In genomic region chr3:186930143-186930638, GRCh38 we compare ENCODE assay signal across 1 cellular context.
TF ChIP-seq lines count a peak whose summit lies in the region.

Gene ST6GAL1 (plus strand): TSS chr3:186930526. CDS start chr3:187042704, 112,178 bp downstream.

TF ChIP-seq in GM12878, 131 proteins besides CTCF, POLR2A, EP300 and RAD21 (continued from another document and continues in another):
- TF ChIP-seq CEBPZ (IDR thresholded peaks at IDR 0.05; ENCODE audit: low read depth, low read length): no peak
- TF ChIP-seq, protein P1, sequence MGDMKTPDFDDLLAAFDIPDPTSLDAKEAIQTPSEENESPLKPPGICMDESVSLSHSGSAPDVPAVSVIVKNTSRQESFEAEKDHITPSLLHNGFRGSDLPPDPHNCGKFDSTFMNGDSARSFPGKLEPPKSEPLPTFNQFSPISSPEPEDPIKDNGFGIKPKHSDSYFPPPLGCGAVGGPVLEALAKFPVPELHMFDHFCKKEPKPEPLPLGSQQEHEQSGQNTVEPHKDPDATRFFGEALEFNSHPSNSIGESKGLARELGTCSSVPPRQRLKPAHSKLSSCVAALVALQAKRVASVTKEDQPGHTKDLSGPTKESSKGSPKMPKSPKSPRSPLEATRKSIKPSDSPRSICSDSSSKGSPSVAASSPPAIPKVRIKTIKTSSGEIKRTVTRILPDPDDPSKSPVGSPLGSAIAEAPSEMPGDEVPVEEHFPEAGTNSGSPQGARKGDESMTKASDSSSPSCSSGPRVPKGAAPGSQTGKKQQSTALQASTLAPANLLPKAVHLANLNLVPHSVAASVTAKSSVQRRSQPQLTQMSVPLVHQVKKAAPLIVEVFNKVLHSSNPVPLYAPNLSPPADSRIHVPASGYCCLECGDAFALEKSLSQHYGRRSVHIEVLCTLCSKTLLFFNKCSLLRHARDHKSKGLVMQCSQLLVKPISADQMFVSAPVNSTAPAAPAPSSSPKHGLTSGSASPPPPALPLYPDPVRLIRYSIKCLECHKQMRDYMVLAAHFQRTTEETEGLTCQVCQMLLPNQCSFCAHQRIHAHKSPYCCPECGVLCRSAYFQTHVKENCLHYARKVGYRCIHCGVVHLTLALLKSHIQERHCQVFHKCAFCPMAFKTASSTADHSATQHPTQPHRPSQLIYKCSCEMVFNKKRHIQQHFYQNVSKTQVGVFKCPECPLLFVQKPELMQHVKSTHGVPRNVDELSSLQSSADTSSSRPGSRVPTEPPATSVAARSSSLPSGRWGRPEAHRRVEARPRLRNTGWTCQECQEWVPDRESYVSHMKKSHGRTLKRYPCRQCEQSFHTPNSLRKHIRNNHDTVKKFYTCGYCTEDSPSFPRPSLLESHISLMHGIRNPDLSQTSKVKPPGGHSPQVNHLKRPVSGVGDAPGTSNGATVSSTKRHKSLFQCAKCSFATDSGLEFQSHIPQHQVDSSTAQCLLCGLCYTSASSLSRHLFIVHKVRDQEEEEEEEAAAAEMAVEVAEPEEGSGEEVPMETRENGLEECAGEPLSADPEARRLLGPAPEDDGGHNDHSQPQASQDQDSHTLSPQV (IDR thresholded peaks at IDR 0.05): no peak
- TF ChIP-seq KDM1A (IDR thresholded peaks at IDR 0.05; ENCODE audit: borderline replicate concordance): no peak
- TF ChIP-seq, protein P2, sequence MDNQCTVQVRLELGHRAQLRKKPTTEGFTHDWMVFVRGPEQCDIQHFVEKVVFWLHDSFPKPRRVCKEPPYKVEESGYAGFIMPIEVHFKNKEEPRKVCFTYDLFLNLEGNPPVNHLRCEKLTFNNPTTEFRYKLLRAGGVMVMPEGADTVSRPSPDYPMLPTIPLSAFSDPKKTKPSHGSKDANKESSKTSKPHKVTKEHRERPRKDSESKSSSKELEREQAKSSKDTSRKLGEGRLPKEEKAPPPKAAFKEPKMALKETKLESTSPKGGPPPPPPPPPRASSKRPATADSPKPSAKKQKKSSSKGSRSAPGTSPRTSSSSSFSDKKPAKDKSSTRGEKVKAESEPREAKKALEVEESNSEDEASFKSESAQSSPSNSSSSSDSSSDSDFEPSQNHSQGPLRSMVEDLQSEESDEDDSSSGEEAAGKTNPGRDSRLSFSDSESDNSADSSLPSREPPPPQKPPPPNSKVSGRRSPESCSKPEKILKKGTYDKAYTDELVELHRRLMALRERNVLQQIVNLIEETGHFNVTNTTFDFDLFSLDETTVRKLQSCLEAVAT (IDR thresholded peaks at IDR 0.05): peak; percentile 50; the same call in 1 of the 2 replicates
- peak; percentile 13; the same call in 1 of the 2 replicates for TF ChIP-seq CREB1 (IDR thresholded peaks at IDR 0.05; ENCODE audit: low read depth)
- TF ChIP-seq KAT2A (conservative IDR thresholded peaks at IDR 0.05; ENCODE audit: control insufficient read depth, low read depth, low read length): no peak
- no peak for TF ChIP-seq SMAD5 (IDR thresholded peaks at IDR 0.05; ENCODE audit: low read depth)
- TF ChIP-seq EGR1 (IDR thresholded peaks at IDR 0.05; ENCODE audit: borderline replicate concordance in 1 of 2, low read depth in 2 of 2, low read length in 2 of 2): peak in 1 of 2 experiments; percentile 68; a peak in 2 of 3 replicates
- TF ChIP-seq GATAD2B (conservative IDR thresholded peaks at IDR 0.05; ENCODE audit: low read depth): no peak
- peak; percentile 30 for TF ChIP-seq SMAD1 (IDR thresholded peaks at IDR 0.05; ENCODE audit: low read depth, partially characterized antibody)
- no peak for TF ChIP-seq BHLHE40 (IDR thresholded peaks at IDR 0.05; ENCODE audit: borderline replicate concordance in 1 of 2, low read depth in 2 of 2, low read length in 1 of 2)
- no peak for TF ChIP-seq SKIL (IDR thresholded peaks at IDR 0.05; ENCODE audit: low read depth, poor library complexity, severe bottlenecking)
- TF ChIP-seq, protein P3, sequence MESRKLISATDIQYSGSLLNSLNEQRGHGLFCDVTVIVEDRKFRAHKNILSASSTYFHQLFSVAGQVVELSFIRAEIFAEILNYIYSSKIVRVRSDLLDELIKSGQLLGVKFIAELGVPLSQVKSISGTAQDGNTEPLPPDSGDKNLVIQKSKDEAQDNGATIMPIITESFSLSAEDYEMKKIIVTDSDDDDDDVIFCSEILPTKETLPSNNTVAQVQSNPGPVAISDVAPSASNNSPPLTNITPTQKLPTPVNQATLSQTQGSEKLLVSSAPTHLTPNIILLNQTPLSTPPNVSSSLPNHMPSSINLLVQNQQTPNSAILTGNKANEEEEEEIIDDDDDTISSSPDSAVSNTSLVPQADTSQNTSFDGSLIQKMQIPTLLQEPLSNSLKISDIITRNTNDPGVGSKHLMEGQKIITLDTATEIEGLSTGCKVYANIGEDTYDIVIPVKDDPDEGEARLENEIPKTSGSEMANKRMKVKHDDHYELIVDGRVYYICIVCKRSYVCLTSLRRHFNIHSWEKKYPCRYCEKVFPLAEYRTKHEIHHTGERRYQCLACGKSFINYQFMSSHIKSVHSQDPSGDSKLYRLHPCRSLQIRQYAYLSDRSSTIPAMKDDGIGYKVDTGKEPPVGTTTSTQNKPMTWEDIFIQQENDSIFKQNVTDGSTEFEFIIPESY (IDR thresholded peaks at IDR 0.05): no peak
- no peak for TF ChIP-seq BCLAF1 (IDR thresholded peaks at IDR 0.05)
- no peak for TF ChIP-seq FOXM1 (IDR thresholded peaks at IDR 0.05; ENCODE audit: low read depth, low read length)
- no peak for TF ChIP-seq MEF2B (IDR thresholded peaks at IDR 0.05; ENCODE audit: partially characterized antibody, poor library complexity, severe bottlenecking)
- no peak for TF ChIP-seq MTA3 (IDR thresholded peaks at IDR 0.05; ENCODE audit: borderline replicate concordance, low read length)
- TF ChIP-seq IRF4 (IDR thresholded peaks at IDR 0.05; ENCODE audit: low read depth, low read length): no peak
- TF ChIP-seq FOS (IDR thresholded peaks at IDR 0.05; ENCODE audit: borderline replicate concordance, extremely low read depth, insufficient read length): no peak
- no peak for TF ChIP-seq SREBF2 (IDR thresholded peaks at IDR 0.05; ENCODE audit: low read length)
- TF ChIP-seq, protein P4, sequence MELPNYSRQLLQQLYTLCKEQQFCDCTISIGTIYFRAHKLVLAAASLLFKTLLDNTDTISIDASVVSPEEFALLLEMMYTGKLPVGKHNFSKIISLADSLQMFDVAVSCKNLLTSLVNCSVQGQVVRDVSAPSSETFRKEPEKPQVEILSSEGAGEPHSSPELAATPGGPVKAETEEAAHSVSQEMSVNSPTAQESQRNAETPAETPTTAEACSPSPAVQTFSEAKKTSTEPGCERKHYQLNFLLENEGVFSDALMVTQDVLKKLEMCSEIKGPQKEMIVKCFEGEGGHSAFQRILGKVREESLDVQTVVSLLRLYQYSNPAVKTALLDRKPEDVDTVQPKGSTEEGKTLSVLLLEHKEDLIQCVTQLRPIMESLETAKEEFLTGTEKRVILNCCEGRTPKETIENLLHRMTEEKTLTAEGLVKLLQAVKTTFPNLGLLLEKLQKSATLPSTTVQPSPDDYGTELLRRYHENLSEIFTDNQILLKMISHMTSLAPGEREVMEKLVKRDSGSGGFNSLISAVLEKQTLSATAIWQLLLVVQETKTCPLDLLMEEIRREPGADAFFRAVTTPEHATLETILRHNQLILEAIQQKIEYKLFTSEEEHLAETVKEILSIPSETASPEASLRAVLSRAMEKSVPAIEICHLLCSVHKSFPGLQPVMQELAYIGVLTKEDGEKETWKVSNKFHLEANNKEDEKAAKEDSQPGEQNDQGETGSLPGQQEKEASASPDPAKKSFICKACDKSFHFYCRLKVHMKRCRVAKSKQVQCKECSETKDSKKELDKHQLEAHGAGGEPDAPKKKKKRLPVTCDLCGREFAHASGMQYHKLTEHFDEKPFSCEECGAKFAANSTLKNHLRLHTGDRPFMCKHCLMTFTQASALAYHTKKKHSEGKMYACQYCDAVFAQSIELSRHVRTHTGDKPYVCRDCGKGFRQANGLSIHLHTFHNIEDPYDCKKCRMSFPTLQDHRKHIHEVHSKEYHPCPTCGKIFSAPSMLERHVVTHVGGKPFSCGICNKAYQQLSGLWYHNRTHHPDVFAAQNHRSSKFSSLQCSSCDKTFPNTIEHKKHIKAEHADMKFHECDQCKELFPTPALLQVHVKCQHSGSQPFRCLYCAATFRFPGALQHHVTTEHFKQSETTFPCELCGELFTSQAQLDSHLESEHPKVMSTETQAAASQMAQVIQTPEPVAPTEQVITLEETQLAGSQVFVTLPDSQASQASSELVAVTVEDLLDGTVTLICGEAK (IDR thresholded peaks at IDR 0.05; ENCODE audit: borderline replicate concordance): no peak
- no peak for TF ChIP-seq MYC (IDR thresholded peaks at IDR 0.05; ENCODE audit: insufficient read depth, insufficient read length, insufficient replicate concordance, low read length, severe bottlenecking)
- TF ChIP-seq, protein P5, sequence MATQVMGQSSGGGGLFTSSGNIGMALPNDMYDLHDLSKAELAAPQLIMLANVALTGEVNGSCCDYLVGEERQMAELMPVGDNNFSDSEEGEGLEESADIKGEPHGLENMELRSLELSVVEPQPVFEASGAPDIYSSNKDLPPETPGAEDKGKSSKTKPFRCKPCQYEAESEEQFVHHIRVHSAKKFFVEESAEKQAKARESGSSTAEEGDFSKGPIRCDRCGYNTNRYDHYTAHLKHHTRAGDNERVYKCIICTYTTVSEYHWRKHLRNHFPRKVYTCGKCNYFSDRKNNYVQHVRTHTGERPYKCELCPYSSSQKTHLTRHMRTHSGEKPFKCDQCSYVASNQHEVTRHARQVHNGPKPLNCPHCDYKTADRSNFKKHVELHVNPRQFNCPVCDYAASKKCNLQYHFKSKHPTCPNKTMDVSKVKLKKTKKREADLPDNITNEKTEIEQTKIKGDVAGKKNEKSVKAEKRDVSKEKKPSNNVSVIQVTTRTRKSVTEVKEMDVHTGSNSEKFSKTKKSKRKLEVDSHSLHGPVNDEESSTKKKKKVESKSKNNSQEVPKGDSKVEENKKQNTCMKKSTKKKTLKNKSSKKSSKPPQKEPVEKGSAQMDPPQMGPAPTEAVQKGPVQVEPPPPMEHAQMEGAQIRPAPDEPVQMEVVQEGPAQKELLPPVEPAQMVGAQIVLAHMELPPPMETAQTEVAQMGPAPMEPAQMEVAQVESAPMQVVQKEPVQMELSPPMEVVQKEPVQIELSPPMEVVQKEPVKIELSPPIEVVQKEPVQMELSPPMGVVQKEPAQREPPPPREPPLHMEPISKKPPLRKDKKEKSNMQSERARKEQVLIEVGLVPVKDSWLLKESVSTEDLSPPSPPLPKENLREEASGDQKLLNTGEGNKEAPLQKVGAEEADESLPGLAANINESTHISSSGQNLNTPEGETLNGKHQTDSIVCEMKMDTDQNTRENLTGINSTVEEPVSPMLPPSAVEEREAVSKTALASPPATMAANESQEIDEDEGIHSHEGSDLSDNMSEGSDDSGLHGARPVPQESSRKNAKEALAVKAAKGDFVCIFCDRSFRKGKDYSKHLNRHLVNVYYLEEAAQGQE (IDR thresholded peaks at IDR 0.05; ENCODE audit: low read depth, low read length): no peak
- TF ChIP-seq TCF12 (IDR thresholded peaks at IDR 0.05; ENCODE audit: low read depth, low read length): no peak
- no peak for TF ChIP-seq BACH1 (IDR thresholded peaks at IDR 0.05; ENCODE audit: borderline replicate concordance)
- no peak for TF ChIP-seq ZNF217 (IDR thresholded peaks at IDR 0.05)
